In genomic region chr11:47437746-47438418, GRCh38 we compare ENCODE assay signal across 1 cellular context.
TF ChIP-seq lines count a peak whose summit lies in the region.

No MANE protein-coding gene starts in this region.

TF ChIP-seq in HepG2, 621 proteins besides CTCF, POLR2A, EP300 and RAD21 (continued from another document and continues in another):
- TF ChIP-seq ZMAT5 (CRISPR knock-in tag; IDR thresholded peaks at IDR 0.05; ENCODE audit: borderline replicate concordance, low read depth) (no peak), CCAR2 (optimal IDR thresholded peaks at IDR 0.05; ENCODE audit: low read depth, low read length) (no peak), STAT6 (CRISPR knock-in tag; IDR thresholded peaks at IDR 0.05; ENCODE audit: borderline replicate concordance) (no peak), AKAP8 (CRISPR knock-in tag; IDR thresholded peaks at IDR 0.05) (no peak), NR2C2 (CRISPR knock-in tag; IDR thresholded peaks at IDR 0.05; ENCODE audit: borderline replicate concordance) (no peak), ZBED4 (CRISPR knock-in tag; IDR thresholded peaks at IDR 0.05; ENCODE audit: borderline replicate concordance) (peak; percentile 75; the same call in 1 of the 2 replicates), HMGXB4 (CRISPR knock-in tag; IDR thresholded peaks at IDR 0.05; ENCODE audit: borderline replicate concordance in 1 of 2, low read depth in 1 of 2) (peak; percentile 11 to 67; a peak in 1 of 4 replicates), ZNF629 (CRISPR knock-in tag; conservative IDR thresholded peaks at IDR 0.05) (peak; percentile 46), SP5 (CRISPR knock-in tag; IDR thresholded peaks at IDR 0.05; ENCODE audit: borderline replicate concordance, low read depth) (no peak), SOX5 (CRISPR knock-in tag; IDR thresholded peaks at IDR 0.05; ENCODE audit: borderline replicate concordance) (peak; percentile 20; the same call in 1 of the 2 replicates), PRDM10 (CRISPR knock-in tag; IDR thresholded peaks at IDR 0.05; ENCODE audit: low read depth) (no peak), FIP1L1 (IDR thresholded peaks at IDR 0.05; ENCODE audit: borderline replicate concordance, insufficient read depth, low read depth, low read length) (no peak), ZFP62 (CRISPR knock-in tag; IDR thresholded peaks at IDR 0.05) (no peak), ZNF574 (CRISPR knock-in tag; IDR thresholded peaks at IDR 0.05) (no peak; the same call in 1 of the 2 replicates), ZNF276 (CRISPR knock-in tag; IDR thresholded peaks at IDR 0.05; ENCODE audit: low read depth) (no peak), ARID4A (CRISPR knock-in tag; IDR thresholded peaks at IDR 0.05; ENCODE audit: borderline replicate concordance) (peak; percentile 56; the same call in 1 of the 2 replicates), ZNF513 (CRISPR knock-in tag; conservative IDR thresholded peaks at IDR 0.05) (no peak), MLLT10 (CRISPR knock-in tag; IDR thresholded peaks at IDR 0.05) (no peak), DBP (CRISPR knock-in tag; IDR thresholded peaks at IDR 0.05; ENCODE audit: not compliant biosample characterization) (no peak), MAZ (IDR thresholded peaks at IDR 0.05; ENCODE audit: borderline replicate concordance, low read depth, low read length) (no peak; the same call in 1 of the 2 replicates), MAZ (CRISPR knock-in tag; IDR thresholded peaks at IDR 0.05; ENCODE audit: low read depth) (no peak), ATF1 (CRISPR knock-in tag; IDR thresholded peaks at IDR 0.05) (no peak), ISL2 (CRISPR knock-in tag; IDR thresholded peaks at IDR 0.05) (peak; percentile 47; the same call in 1 of the 2 replicates), MEF2D (CRISPR knock-in tag; IDR thresholded peaks at IDR 0.05) (peak; percentile 47; the same call in 1 of the 2 replicates), GATA4 (IDR thresholded peaks at IDR 0.05; ENCODE audit: borderline replicate concordance, low read depth) (peak; percentile 19; the same call in 1 of the 2 replicates), ZBTB21 (CRISPR knock-in tag; IDR thresholded peaks at IDR 0.05) (no peak), ADNP (CRISPR knock-in tag; IDR thresholded peaks at IDR 0.05) (no peak), ZNF343 (CRISPR knock-in tag; IDR thresholded peaks at IDR 0.05) (no peak)
